In the genomic region with DNA sequence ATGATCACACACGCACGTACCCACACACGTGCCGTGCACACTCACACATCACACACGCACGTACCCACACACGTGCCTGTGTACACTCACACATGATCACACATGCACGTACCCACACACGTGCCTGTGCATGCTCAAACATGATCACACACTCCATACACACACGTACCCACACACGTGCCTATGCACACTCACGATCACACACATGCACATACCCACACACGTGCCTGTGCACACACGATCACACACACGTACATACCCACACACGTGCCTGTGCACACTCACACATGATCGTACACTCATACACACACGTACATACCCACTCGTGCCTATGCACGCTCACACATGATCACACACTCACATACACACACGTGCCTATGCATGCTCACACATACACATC, we compare ENCODE assay signal across 20 cellular contexts.
DNase-seq lines count a peak whose midpoint lies in the region; ATAC-seq, FAIRE-seq and TF ChIP-seq lines count a peak whose summit lies in the region.
"Had no signal": no experiment of that assay in that cellular context is flagged by ENCODE, and none has a peak within 500 bp of the region (broad histone marks: within the 10 kb centered on the region; RNA-seq: fewer than 3 reads in every experiment).

No MANE protein-coding gene starts in this region.

- H3K4me1 Mint-ChIP-seq in WTC11, result peaks cover 6% of the 10 kb centered on the region

- H3K36me3 Mint-ChIP-seq in WTC11, result peaks cover 47% of the 10 kb centered on the region

- no peak for TF ChIP-seq CTCF in AG04450 (IDR thresholded peaks at IDR 0.05; ENCODE audit: low read depth, low read length)
- TF ChIP-seq CTCF in WTC11 (IDR thresholded peaks at IDR 0.05), result no peak
- TF ChIP-seq CTCF in lower lobe of right lung (IDR thresholded peaks at IDR 0.05), result no peak
- no peak for TF ChIP-seq CTCF in prostate gland (IDR thresholded peaks at IDR 0.05)

- H3K27me3 ChIP-seq in AG04450 (ENCODE audit: control insufficient read depth, insufficient read depth, low read length) (no peaks in the 10 kb centered on the region), lower lobe of right lung (ENCODE audit: low read depth) (no peaks in the 10 kb centered on the region), prostate gland (replicated peaks; ENCODE audit: insufficient read depth) (no peaks in the 10 kb centered on the region)
- H3K27me3 ChIP-seq: SJCRH30 had no signal

- TF ChIP-seq POLR2A in GM12892 (IDR thresholded peaks at IDR 0.05; ENCODE audit: low read depth, low read length), result no peak
- TF ChIP-seq POLR2A in prostate gland (IDR thresholded peaks at IDR 0.05), result no peak

- DNase-seq in AG04450 (ENCODE audit: low read depth, low spot score) (no peak), GM12892 (ENCODE audit: insufficient read length) (no peak), WTC11 (ENCODE audit: low spot score) (no peak), lower lobe of right lung (peak; percentile 17), prostate gland (ENCODE audit: low spot score) (no peak), Ammon's horn (ENCODE audit: low spot score) (no peak), AG20443 (ENCODE audit: low spot score) (no peak)
- DNase-seq: CD4-positive, alpha-beta T cell; KG1; NCI-H1048; NCI-H1436 treated with DMSO at 0.1 percent for 48 hours; NCI-H748 treated with DMSO at 0.1 percent for 48 hours; PC-3; SJCRH30 had no signal

- H3K4me1 ChIP-seq in lower lobe of right lung (peaks cover 21% of the 10 kb centered on the region), prostate gland (replicated peaks) (no peaks in the 10 kb centered on the region)
- H3K4me1 ChIP-seq: HAP-1 had no signal

- H3K9me3 ChIP-seq in AG04450 (ENCODE audit: control insufficient read depth, insufficient read depth, low read length), result no peaks in the 10 kb centered on the region
- no peaks in the 10 kb centered on the region for H3K9me3 ChIP-seq in lower lobe of right lung
- H3K9me3 ChIP-seq in prostate gland, result no peaks in the 10 kb centered on the region
- H3K9me3 ChIP-seq: HAP-1, SJCRH30 had no signal

- peak; percentile 84 for FAIRE-seq in GM12892 (lab: Jason Lieb, UNC)
- FAIRE-seq: A204.1, GM19239 had no signal

- peak overlapping the region; percentile 24 for H3K27ac Mint-ChIP-seq in WTC11
- H3K27ac Mint-ChIP-seq: CD4-positive, alpha-beta T cell had no signal

- ATAC-seq in WTC11 (no peak), lower lobe of right lung (peak in 1 of 2 donors; percentile 16), HG03432 (IDR thresholded peaks at IDR 0.05; ENCODE audit: unreplicated experiment) (no peak)
- ATAC-seq: PC-3 had no signal

- no peak overlapping the region for H3K4me3 ChIP-seq in AG04450 (ENCODE audit: low read depth, low read length)
- no peak overlapping the region for H3K4me3 ChIP-seq in lower lobe of right lung
- no peak overlapping the region for H3K4me3 ChIP-seq in prostate gland
- H3K4me3 ChIP-seq: HAP-1, SJCRH30 had no signal

- 90% methylated on average over 21 of the region's 21 CpGs for WGBS in prostate gland

- no peaks in the 10 kb centered on the region; the same call in 1 of the 2 replicates for H3K9me3 Mint-ChIP-seq in WTC11
- H3K9me3 Mint-ChIP-seq: CD4-positive, alpha-beta T cell had no signal

- POLR2A ChIA-PET in AG04450 (lab: Yijun Ruan, JAX) (no interaction called here), WTC11 (lab: Charles Lee) (no interaction called here)

- H3K36me3 ChIP-seq in lower lobe of right lung (peaks cover 80% of the 10 kb centered on the region), prostate gland (no peaks in the 10 kb centered on the region)
- H3K36me3 ChIP-seq: HAP-1 had no signal

- CTCF ChIA-PET in AG04450 (lab: Charles Lee), result interaction anchor here (1.1 to 1.2 kb wide), 2 partner anchors 19 kb away, joined by 3 read pairs; no protein-coding TSS in a partner anchor
- CTCF ChIA-PET in WTC11 (lab: Charles Lee), result no interaction called here

- intact Hi-C loops in lower lobe of right lung (cut with DNase I) (no loop called here), prostate gland (cut with DNase I) (no loop called here)

- no peaks in the 10 kb centered on the region for H3K27me3 Mint-ChIP-seq in WTC11 (ENCODE audit: low read depth)

- peak overlapping the region; percentile 11 for H3K27ac ChIP-seq in AG04450 (ENCODE audit: low read depth, low read length)
- H3K27ac ChIP-seq in lower lobe of right lung, result no peak overlapping the region
- no peak overlapping the region for H3K27ac ChIP-seq in prostate gland
- H3K27ac ChIP-seq: HL-60, RWPE1, SJCRH30 had no signal

- H3K4me3 Mint-ChIP-seq in WTC11, result no peak overlapping the region
- H3K4me3 Mint-ChIP-seq: CD4-positive, alpha-beta T cell had no signal

TF ChIP-seq in WTC11, 78 proteins besides CTCF, POLR2A, EP300 and RAD21:
- TF ChIP-seq, protein P1, sequence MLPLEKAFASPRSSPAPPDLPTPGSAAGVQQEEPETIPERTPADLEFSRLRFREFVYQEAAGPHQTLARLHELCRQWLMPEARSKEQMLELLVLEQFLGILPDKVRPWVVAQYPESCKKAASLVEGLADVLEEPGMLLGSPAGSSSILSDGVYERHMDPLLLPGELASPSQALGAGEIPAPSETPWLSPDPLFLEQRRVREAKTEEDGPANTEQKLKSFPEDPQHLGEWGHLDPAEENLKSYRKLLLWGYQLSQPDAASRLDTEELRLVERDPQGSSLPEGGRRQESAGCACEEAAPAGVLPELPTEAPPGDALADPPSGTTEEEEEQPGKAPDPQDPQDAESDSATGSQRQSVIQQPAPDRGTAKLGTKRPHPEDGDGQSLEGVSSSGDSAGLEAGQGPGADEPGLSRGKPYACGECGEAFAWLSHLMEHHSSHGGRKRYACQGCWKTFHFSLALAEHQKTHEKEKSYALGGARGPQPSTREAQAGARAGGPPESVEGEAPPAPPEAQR (CRISPR knock-in tag; IDR thresholded peaks at IDR 0.05), result no peak
- TF ChIP-seq, protein P2, sequence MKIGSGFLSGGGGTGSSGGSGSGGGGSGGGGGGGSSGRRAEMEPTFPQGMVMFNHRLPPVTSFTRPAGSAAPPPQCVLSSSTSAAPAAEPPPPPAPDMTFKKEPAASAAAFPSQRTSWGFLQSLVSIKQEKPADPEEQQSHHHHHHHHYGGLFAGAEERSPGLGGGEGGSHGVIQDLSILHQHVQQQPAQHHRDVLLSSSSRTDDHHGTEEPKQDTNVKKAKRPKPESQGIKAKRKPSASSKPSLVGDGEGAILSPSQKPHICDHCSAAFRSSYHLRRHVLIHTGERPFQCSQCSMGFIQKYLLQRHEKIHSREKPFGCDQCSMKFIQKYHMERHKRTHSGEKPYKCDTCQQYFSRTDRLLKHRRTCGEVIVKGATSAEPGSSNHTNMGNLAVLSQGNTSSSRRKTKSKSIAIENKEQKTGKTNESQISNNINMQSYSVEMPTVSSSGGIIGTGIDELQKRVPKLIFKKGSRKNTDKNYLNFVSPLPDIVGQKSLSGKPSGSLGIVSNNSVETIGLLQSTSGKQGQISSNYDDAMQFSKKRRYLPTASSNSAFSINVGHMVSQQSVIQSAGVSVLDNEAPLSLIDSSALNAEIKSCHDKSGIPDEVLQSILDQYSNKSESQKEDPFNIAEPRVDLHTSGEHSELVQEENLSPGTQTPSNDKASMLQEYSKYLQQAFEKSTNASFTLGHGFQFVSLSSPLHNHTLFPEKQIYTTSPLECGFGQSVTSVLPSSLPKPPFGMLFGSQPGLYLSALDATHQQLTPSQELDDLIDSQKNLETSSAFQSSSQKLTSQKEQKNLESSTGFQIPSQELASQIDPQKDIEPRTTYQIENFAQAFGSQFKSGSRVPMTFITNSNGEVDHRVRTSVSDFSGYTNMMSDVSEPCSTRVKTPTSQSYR (CRISPR knock-in tag; IDR thresholded peaks at IDR 0.05), result no peak
- TF ChIP-seq, protein P3, sequence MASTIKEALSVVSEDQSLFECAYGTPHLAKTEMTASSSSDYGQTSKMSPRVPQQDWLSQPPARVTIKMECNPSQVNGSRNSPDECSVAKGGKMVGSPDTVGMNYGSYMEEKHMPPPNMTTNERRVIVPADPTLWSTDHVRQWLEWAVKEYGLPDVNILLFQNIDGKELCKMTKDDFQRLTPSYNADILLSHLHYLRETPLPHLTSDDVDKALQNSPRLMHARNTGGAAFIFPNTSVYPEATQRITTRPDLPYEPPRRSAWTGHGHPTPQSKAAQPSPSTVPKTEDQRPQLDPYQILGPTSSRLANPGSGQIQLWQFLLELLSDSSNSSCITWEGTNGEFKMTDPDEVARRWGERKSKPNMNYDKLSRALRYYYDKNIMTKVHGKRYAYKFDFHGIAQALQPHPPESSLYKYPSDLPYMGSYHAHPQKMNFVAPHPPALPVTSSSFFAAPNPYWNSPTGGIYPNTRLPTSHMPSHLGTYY (CRISPR knock-in tag; IDR thresholded peaks at IDR 0.05), result no peak
- TF ChIP-seq ZNF121 (CRISPR knock-in tag; IDR thresholded peaks at IDR 0.05) (no peak), ZNF423 (CRISPR knock-in tag; IDR thresholded peaks at IDR 0.05) (no peak), IRF2 (CRISPR knock-in tag; IDR thresholded peaks at IDR 0.05; ENCODE audit: borderline replicate concordance, low read depth) (no peak), HMGA2 (CRISPR knock-in tag; IDR thresholded peaks at IDR 0.05) (no peak), MYBL2 (CRISPR knock-in tag; IDR thresholded peaks at IDR 0.05) (no peak)
- TF ChIP-seq, protein P4, sequence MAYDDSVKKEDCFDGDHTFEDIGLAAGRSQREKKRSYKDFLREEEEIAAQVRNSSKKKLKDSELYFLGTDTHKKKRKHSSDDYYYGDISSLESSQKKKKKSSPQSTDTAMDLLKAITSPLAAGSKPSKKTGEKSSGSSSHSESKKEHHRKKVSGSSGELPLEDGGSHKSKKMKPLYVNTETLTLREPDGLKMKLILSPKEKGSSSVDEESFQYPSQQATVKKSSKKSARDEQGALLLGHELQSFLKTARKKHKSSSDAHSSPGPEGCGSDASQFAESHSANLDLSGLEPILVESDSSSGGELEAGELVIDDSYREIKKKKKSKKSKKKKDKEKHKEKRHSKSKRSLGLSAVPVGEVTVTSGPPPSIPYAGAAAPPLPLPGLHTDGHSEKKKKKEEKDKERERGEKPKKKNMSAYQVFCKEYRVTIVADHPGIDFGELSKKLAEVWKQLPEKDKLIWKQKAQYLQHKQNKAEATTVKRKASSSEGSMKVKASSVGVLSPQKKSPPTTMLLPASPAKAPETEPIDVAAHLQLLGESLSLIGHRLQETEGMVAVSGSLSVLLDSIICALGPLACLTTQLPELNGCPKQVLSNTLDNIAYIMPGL (CRISPR knock-in tag; IDR thresholded peaks at IDR 0.05), result no peak
